ENCODE assay signal across 17 cellular contexts in the genomic region with DNA sequence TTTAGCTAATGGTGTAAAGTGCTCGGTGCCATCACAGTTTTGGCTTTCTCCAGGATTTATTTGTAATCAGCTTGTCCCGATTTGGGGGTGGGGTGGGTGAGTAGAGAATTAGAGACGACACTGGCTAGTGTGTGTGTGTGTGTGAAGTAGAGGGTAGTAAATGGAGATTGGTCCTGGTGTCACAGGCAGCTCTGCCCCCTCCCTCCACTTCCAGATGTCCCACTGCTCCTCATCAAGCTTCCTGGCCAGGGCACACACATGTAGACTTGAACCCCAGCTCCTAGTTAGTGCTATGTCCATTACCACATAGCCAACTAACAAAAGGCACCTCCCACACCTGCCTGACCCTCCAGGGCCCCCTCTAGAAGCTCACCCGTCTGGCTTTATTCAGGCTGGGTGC. TPM values are rescaled to one million over a fixed set of nuclear protein-coding genes. Genes with fewer than 3 reads are reported as not detected.
DNase-seq lines count a peak whose midpoint lies in the region; ATAC-seq and TF ChIP-seq lines count a peak whose summit lies in the region.
"Had no signal": no experiment of that assay in that cellular context is flagged by ENCODE, and none has a peak within 500 bp of the region (broad histone marks: within the 10 kb centered on the region; RNA-seq: fewer than 3 reads in every experiment).

No MANE protein-coding gene starts in this region.

- H3K27ac Mint-ChIP-seq in GM23338 (0 out of 2 replicates have a peak overlapping the region, but pooled peaks have one; percentile 44), osteocyte (ENCODE audit: unreplicated experiment) (peak overlapping the region; percentile 38)
- H3K27ac Mint-ChIP-seq: natural killer cell treated with Interleukin-12 subunit alpha and Interleukin-12 subunit beta and Interleukin-15 and Interleukin-18, amount 100 ng/mL, for 72 hours had no signal

- WGBS in esophagus squamous epithelium, 2 donors, result 61 to 86% methylated on average over 3 to 4 of the region's 4 CpGs
- 75 to 89% (median 87%) methylated on average over 4 of the region's 4 CpGs for WGBS in adrenal gland, 4 donors

- CTCF ChIA-PET in HEK293T (lab: Yijun Ruan, JAX), result interaction anchor here (0.6 to 2.4 kb wide), 13 partner anchors 10 to 200 kb away, joined by 3 to 24 read pairs (median 4); partner anchors contain the start of gene TENT5B

- H3K4me3 ChIP-seq in GM23338 (peak overlapping the region; percentile 94), WERI-Rb-1 (ENCODE audit: low read depth, low read length) (no peak overlapping the region), esophagus squamous epithelium (peak overlapping the region in 3 of 4 donors; percentile 62 to 90 (median 73)), adrenal gland (no peak overlapping the region)

- peaks cover 53% of the 10 kb centered on the region for H3F3A ChIP-seq in GM23338 (replicated peaks; ENCODE audit: low read depth)

- H3K4me1 Mint-ChIP-seq in GM23338 (peaks cover 67% of the 10 kb centered on the region), osteocyte (ENCODE audit: unreplicated experiment) (peaks cover 76% of the 10 kb centered on the region)

- no peak for TF ChIP-seq POLR2A in esophagus squamous epithelium (IDR thresholded peaks at IDR 0.05)
- no peak for TF ChIP-seq POLR2A in adrenal gland (IDR thresholded peaks at IDR 0.05)

- peaks cover 20% of the 10 kb centered on the region for H4K20me1 ChIP-seq in GM23338 (replicated peaks; ENCODE audit: insufficient read depth)

- DNase-seq in GM23338 (ENCODE audit: low spot score) (peak; percentile 16), WERI-Rb-1 (peak; percentile 34), esophagus squamous epithelium (lab: John Stamatoyannopoulos, UW) (no peak), osteocyte (ENCODE audit: extremely low spot score, unreplicated experiment) (no peak), adrenal gland (no peak), kidney glomerular epithelial cell (lab: John Stamatoyannopoulos, UW) (no peak), HEK293T (ENCODE audit: extremely low spot score) (no peak)
- DNase-seq: activated CD8-positive, alpha-beta memory T cell treated with anti-CD3 and anti-CD28 coated beads for 24 hours; DMS79; erythroblast; NCI-H2081 treated with DMSO at 0.1 percent for 48 hours; stimulated activated CD4-positive, alpha-beta T cell treated with anti-CD3 and anti-CD28 coated beads, Interleukin-2, amount 100 ng/mL, for 24 hours; substantia nigra had no signal

- H3K27ac ChIP-seq in GM23338 (ENCODE audit: low read depth), result peak overlapping the region; percentile 79
- H3K27ac ChIP-seq in WERI-Rb-1, result no peak overlapping the region
- peak overlapping the region; percentile 62 to 93 (median 81) for H3K27ac ChIP-seq in esophagus squamous epithelium
- H3K27ac ChIP-seq in adrenal gland, result no peak overlapping the region
- H3K27ac ChIP-seq: C4-2B had no signal

- ATAC-seq in GM23338, result no peak
- no peak for ATAC-seq in HG03135 (IDR thresholded peaks at IDR 0.05; ENCODE audit: unreplicated experiment)
- ATAC-seq: natural killer cell treated with Interleukin-12 subunit alpha and Interleukin-12 subunit beta and Interleukin-15 and Interleukin-18, amount 100 ng/mL, for 72 hours had no signal

- H3K4me3 Mint-ChIP-seq in GM23338 (peak overlapping the region; percentile 89), osteocyte (ENCODE audit: unreplicated experiment) (no peak overlapping the region)
- H3K4me3 Mint-ChIP-seq: natural killer cell treated with Interleukin-12 subunit alpha and Interleukin-12 subunit beta and Interleukin-15 and Interleukin-18, amount 100 ng/mL, for 72 hours had no signal

- intact Hi-C loops in esophagus squamous epithelium (cut with DNase I) (loop anchor here (5.0 to 10.0 kb wide), 2 partner anchors 36 to 98 kb away; no protein-coding TSS in a partner anchor), adrenal gland (cut with DNase I) (loop anchor here (5.0 kb wide), 3 partner anchors 36 to 101 kb away; no protein-coding TSS in a partner anchor)

- no peak for TF ChIP-seq CTCF in GM23338 (conservative IDR thresholded peaks at IDR 0.05; ENCODE audit: low read depth in 2 of 2)
- TF ChIP-seq CTCF in WERI-Rb-1 (IDR thresholded peaks at IDR 0.05; ENCODE audit: low read depth, low read length), result no peak
- TF ChIP-seq CTCF in esophagus squamous epithelium (IDR thresholded peaks at IDR 0.05), result no peak
- TF ChIP-seq CTCF in osteocyte (IDR thresholded peaks at IDR 0.05), result no peak
- TF ChIP-seq CTCF in adrenal gland (IDR thresholded peaks at IDR 0.05), result no peak

- H3K4me1 ChIP-seq in GM23338 (ENCODE audit: insufficient read depth), result peaks cover 65% of the 10 kb centered on the region
- peaks cover 61 to 88% (median 73%) of the 10 kb centered on the region in 3 donors for H3K4me1 ChIP-seq in esophagus squamous epithelium
- peaks cover 7 to 18% of the 10 kb centered on the region in 2 donors for H3K4me1 ChIP-seq in adrenal gland (replicated peaks in 1 of 2)

- H2AFZ ChIP-seq in GM23338, result no peak overlapping the region

- H3K36me3 ChIP-seq in GM23338 (ENCODE audit: insufficient read depth) (peaks cover 17% of the 10 kb centered on the region), WERI-Rb-1 (no peaks in the 10 kb centered on the region; the same call in 1 of the 2 replicates), esophagus squamous epithelium (no peaks in the 10 kb centered on the region), adrenal gland (replicated peaks in 1 of 2) (no peaks in the 10 kb centered on the region)

- no peaks in the 10 kb centered on the region for H3K27me3 ChIP-seq in GM23338 (ENCODE audit: insufficient read depth)
- peaks cover 23% of the 10 kb centered on the region for H3K27me3 ChIP-seq in WERI-Rb-1 (ENCODE audit: insufficient read depth, low read depth, severe bottlenecking)
- H3K27me3 ChIP-seq in esophagus squamous epithelium, result peaks cover 0 to 45% (median 0%) of the 10 kb centered on the region in 4 donors
- H3K27me3 ChIP-seq in adrenal gland, result peaks cover 6% of the 10 kb centered on the region

- H3K9me3 ChIP-seq in WERI-Rb-1 (ENCODE audit: severe bottlenecking) (no peaks in the 10 kb centered on the region), esophagus squamous epithelium (no peaks in the 10 kb centered on the region), adrenal gland (replicated peaks in 1 of 3) (no peaks in the 10 kb centered on the region)

- peak overlapping the region; percentile 99 for H3K4me2 ChIP-seq in GM23338

- no peaks in the 10 kb centered on the region for H3K9me2 ChIP-seq in GM23338 (ENCODE audit: insufficient read depth)

- peaks cover 60% of the 10 kb centered on the region for H3K79me2 ChIP-seq in GM23338 (replicated peaks; ENCODE audit: insufficient read depth)

- peaks cover 3% of the 10 kb centered on the region; the same call in 1 of the 3 replicates for H3K9me3 Mint-ChIP-seq in GM23338
- no peaks in the 10 kb centered on the region for H3K9me3 Mint-ChIP-seq in osteocyte (ENCODE audit: unreplicated experiment)
- H3K9me3 Mint-ChIP-seq: natural killer cell treated with Interleukin-12 subunit alpha and Interleukin-12 subunit beta and Interleukin-15 and Interleukin-18, amount 100 ng/mL, for 72 hours had no signal

- POLR2A ChIA-PET in HEK293T (lab: Yijun Ruan, JAX), result interaction anchor here (1.2 to 1.4 kb wide), 3 partner anchors 13 to 96 kb away, joined by 3 to 4 read pairs (median 4); partner anchors contain the start of gene GPATCH3

- H3K36me3 Mint-ChIP-seq in GM23338 (ENCODE audit: low read depth), result peaks cover 56% of the 10 kb centered on the region
- H3K36me3 Mint-ChIP-seq in osteocyte (ENCODE audit: unreplicated experiment), result no peaks in the 10 kb centered on the region
- H3K36me3 Mint-ChIP-seq: natural killer cell treated with Interleukin-12 subunit alpha and Interleukin-12 subunit beta and Interleukin-15 and Interleukin-18, amount 100 ng/mL, for 72 hours had no signal

- H3K27me3 Mint-ChIP-seq in GM23338 (ENCODE audit: insufficient read depth, low read depth, poor library complexity) (peaks cover 59% of the 10 kb centered on the region), osteocyte (ENCODE audit: unreplicated experiment) (no peaks in the 10 kb centered on the region)

TF ChIP-seq in HEK293T, 16 proteins besides CTCF, POLR2A, EP300 and RAD21:
- TF ChIP-seq ARNT (IDR thresholded peaks at IDR 0.05) (no peak), SUZ12 (IDR thresholded peaks at IDR 0.05) (no peak)

RNA-seq across cellular contexts. Expression of gene TRNP1, which starts 3.2 kb away (rescaled TPM):
- 54.3 and 69.3 TPM in 2 replicates for total RNA-seq in GM23338 (2014; rRNA removed; shearing (Covaris generic))
- polyA plus RNA-seq in GM23338 (2016; fragmentation: Nextera tagmentation; extraction: Ambion mirVana), result 21.2 and 29.4 TPM in 2 replicates
- 100 to 1,000 TPM in 1 of 4 donors, 10 to 100 TPM in 3; 26.9 to 208 (median 64.5) TPM for total RNA-seq in esophagus squamous epithelium
- 33.7 and 36.3 TPM in 2 replicates for total RNA-seq in osteocyte
- 10 to 100 TPM in 3 of 8 donors, 1 to 10 TPM in 5; 3.9 to 27.8 (median 6.5) TPM for total RNA-seq in adrenal gland
- polyA plus RNA-seq in adrenal gland, result 10 to 100 TPM in 1 of 3 donors, 1 to 10 TPM in 2; 4.6 to 11.1 (median 9.0) TPM

RNA-seq across cellular contexts. Expression of gene TENT5B, which starts 16.0 kb away (rescaled TPM):
- 160 and 170 TPM in 2 replicates for total RNA-seq in GM23338 (2014; rRNA removed; shearing (Covaris generic))
- polyA plus RNA-seq in GM23338 (2016; fragmentation: Nextera tagmentation; extraction: Ambion mirVana) (69.1 and 78.0 TPM in 2 replicates), adrenal gland (1 to 10 TPM in 2 of 3 donors, under 1 TPM in 1; 0.51 to 2.8 (median 1.2) TPM)
- total RNA-seq in esophagus squamous epithelium (100 to 1,000 TPM in 3 of 4 donors, 10 to 100 TPM in 1; 76.9 to 263 (median 112) TPM), osteocyte (6.8 and 7.9 TPM in 2 replicates), adrenal gland (1 to 10 TPM in 4 of 8 donors, under 1 TPM in 4; 0.55 to 7.1 (median 1.00) TPM)
- total RNA-seq: natural killer cell treated with Interleukin-12 subunit alpha and Interleukin-12 subunit beta and Interleukin-15 and Interleukin-18, amount 100 ng/mL, for 72 hours had no signal

RNA-seq across cellular contexts. Expression of gene KDF1, which starts 36.4 kb away (rescaled TPM):
- 18.0 and 21.1 TPM in 2 replicates for total RNA-seq in GM23338 (2014; rRNA removed; shearing (Covaris generic))
- polyA plus RNA-seq in GM23338 (2016; fragmentation: Nextera tagmentation; extraction: Ambion mirVana) (13.6 and 17.4 TPM in 2 replicates), adrenal gland (under 1 TPM; 0.15 to 0.56 (median 0.54) TPM)
- total RNA-seq in esophagus squamous epithelium (10 to 100 TPM; 18.4 to 25.6 (median 19.6) TPM), osteocyte (not detected in 2 replicates), adrenal gland (1 to 10 TPM in 6 of 8 donors, under 1 TPM in 2; 0.53 to 4.0 (median 1.5) TPM)
- total RNA-seq: lung microvascular endothelial cell; natural killer cell treated with Interleukin-12 subunit alpha and Interleukin-12 subunit beta and Interleukin-15 and Interleukin-18, amount 100 ng/mL, for 72 hours had no signal

Comparison
In these comparisons a context has a peak if more than half of its experiments do, and no peak if none do; other contexts are left out.
1. DNase-seq: peak in GM23338 (single experiment) and WERI-Rb-1 (single experiment); none in esophagus squamous epithelium (single experiment), osteocyte (single experiment), adrenal gland (0 of 7), kidney glomerular epithelial cell (single experiment) and HEK293T (single experiment).
2. H3K27ac ChIP-seq: peak in GM23338 (single experiment) and esophagus squamous epithelium (4 of 4); none in WERI-Rb-1 (single experiment) and adrenal gland (0 of 5).
3. H3K4me3 ChIP-seq: peak in GM23338 (single experiment) and esophagus squamous epithelium (3 of 4); none in WERI-Rb-1 (single experiment) and adrenal gland (0 of 4).